In the genomic region with DNA sequence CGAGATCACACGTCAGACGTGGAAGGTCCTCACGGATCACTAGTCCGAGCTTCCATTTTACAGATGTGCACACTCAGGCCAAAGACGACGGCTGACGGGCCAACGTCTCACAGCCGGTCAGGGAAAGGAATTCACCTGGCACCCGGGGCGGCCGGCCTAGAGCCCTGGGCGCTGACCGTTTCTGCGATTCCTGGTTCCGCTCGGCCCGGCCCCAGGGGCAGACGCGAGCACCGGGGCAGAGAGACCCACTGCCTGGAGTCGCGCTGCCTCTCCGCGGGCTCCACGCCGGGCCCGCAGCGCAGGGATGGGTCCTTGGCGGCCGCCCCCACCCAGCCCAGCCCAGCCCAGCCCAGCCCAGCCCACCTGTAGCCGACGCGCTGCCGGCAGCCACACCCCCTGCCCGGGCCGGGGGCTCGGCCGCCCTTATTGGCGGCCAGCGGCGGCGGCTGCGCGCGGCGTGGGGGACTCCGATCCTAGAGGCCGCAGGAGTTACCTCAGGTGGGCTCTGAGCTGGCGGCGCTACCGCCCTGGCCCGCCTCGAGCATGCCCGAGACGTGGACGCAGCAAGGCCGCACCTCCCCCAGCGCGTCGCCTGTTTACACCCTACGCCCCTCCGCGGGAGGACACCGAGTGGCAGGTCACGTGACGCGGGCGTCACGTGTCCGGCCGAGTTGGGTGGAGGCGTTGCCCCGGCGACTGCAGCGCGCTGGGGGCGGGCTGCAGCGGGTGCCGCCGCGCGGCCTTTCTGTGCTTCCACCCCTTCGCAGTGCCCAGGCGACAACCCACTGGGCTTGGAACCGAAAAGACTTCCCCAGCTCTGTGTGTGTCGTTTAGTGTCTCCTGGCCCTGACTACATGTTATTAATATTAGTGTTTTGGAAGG, we compare ENCODE assay signal across 1 cellular context.
A peak's percentile ranks its signal among the peaks of the same experiment; 100 is the strongest.
TF ChIP-seq lines count a peak whose summit lies in the region.

No MANE protein-coding gene starts in this region.

TF ChIP-seq in K562, 482 proteins besides CTCF, POLR2A, EP300 and RAD21 (continued from another document and continues in another):
- TF ChIP-seq, protein P1, sequence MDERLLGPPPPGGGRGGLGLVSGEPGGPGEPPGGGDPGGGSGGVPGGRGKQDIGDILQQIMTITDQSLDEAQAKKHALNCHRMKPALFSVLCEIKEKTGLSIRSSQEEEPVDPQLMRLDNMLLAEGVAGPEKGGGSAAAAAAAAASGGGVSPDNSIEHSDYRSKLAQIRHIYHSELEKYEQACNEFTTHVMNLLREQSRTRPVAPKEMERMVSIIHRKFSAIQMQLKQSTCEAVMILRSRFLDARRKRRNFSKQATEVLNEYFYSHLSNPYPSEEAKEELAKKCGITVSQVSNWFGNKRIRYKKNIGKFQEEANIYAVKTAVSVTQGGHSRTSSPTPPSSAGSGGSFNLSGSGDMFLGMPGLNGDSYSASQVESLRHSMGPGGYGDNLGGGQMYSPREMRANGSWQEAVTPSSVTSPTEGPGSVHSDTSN (CRISPR knock-in tag; IDR thresholded peaks at IDR 0.05; ENCODE audit: low read depth) = no peak
- TF ChIP-seq, protein P1 (tag; conservative IDR thresholded peaks at IDR 0.05; ENCODE audit: low read depth) = no peak
- no peak for TF ChIP-seq NCOA6 (IDR thresholded peaks at IDR 0.05)
- TF ChIP-seq, protein P2, sequence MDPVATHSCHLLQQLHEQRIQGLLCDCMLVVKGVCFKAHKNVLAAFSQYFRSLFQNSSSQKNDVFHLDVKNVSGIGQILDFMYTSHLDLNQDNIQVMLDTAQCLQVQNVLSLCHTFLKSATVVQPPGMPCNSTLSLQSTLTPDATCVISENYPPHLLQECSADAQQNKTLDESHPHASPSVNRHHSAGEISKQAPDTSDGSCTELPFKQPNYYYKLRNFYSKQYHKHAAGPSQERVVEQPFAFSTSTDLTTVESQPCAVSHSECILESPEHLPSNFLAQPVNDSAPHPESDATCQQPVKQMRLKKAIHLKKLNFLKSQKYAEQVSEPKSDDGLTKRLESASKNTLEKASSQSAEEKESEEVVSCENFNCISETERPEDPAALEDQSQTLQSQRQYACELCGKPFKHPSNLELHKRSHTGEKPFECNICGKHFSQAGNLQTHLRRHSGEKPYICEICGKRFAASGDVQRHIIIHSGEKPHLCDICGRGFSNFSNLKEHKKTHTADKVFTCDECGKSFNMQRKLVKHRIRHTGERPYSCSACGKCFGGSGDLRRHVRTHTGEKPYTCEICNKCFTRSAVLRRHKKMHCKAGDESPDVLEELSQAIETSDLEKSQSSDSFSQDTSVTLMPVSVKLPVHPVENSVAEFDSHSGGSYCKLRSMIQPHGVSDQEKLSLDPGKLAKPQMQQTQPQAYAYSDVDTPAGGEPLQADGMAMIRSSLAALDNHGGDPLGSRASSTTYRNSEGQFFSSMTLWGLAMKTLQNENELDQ (CRISPR knock-in tag; IDR thresholded peaks at IDR 0.05; ENCODE audit: borderline replicate concordance) = no peak
- TF ChIP-seq, protein P3, sequence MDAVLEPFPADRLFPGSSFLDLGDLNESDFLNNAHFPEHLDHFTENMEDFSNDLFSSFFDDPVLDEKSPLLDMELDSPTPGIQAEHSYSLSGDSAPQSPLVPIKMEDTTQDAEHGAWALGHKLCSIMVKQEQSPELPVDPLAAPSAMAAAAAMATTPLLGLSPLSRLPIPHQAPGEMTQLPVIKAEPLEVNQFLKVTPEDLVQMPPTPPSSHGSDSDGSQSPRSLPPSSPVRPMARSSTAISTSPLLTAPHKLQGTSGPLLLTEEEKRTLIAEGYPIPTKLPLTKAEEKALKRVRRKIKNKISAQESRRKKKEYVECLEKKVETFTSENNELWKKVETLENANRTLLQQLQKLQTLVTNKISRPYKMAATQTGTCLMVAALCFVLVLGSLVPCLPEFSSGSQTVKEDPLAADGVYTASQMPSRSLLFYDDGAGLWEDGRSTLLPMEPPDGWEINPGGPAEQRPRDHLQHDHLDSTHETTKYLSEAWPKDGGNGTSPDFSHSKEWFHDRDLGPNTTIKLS (IDR thresholded peaks at IDR 0.05; ENCODE audit: borderline replicate concordance, low read depth) = peak; percentile 72
- TF ChIP-seq CBX3 (IDR thresholded peaks at IDR 0.05; ENCODE audit: borderline replicate concordance in 1 of 2, low read length in 2 of 2) = peak in 1 of 2 experiments; percentile 91; a peak in 2 of 3 replicates
- no peak for TF ChIP-seq PTBP1 (IDR thresholded peaks at IDR 0.05; ENCODE audit: low read depth, low read length)
- peak; percentile 78 for TF ChIP-seq GABPB1 (CRISPR knock-in tag; IDR thresholded peaks at IDR 0.05)
- peak; percentile 99 for TF ChIP-seq TOE1 (IDR thresholded peaks at IDR 0.05; ENCODE audit: borderline replicate concordance)
- no peak for TF ChIP-seq TOE1 (CRISPR knock-in tag; IDR thresholded peaks at IDR 0.05; ENCODE audit: borderline replicate concordance, low read depth)
- TF ChIP-seq, protein P4, sequence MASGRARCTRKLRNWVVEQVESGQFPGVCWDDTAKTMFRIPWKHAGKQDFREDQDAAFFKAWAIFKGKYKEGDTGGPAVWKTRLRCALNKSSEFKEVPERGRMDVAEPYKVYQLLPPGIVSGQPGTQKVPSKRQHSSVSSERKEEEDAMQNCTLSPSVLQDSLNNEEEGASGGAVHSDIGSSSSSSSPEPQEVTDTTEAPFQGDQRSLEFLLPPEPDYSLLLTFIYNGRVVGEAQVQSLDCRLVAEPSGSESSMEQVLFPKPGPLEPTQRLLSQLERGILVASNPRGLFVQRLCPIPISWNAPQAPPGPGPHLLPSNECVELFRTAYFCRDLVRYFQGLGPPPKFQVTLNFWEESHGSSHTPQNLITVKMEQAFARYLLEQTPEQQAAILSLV (tag; IDR thresholded peaks at IDR 0.05) = no peak
- no peak for TF ChIP-seq ZSCAN29 (IDR thresholded peaks at IDR 0.05)
- TF ChIP-seq, protein P5, sequence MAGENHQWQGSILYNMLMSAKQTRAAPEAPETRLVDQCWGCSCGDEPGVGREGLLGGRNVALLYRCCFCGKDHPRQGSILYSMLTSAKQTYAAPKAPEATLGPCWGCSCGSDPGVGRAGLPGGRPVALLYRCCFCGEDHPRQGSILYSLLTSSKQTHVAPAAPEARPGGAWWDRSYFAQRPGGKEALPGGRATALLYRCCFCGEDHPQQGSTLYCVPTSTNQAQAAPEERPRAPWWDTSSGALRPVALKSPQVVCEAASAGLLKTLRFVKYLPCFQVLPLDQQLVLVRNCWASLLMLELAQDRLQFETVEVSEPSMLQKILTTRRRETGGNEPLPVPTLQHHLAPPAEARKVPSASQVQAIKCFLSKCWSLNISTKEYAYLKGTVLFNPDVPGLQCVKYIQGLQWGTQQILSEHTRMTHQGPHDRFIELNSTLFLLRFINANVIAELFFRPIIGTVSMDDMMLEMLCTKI (IDR thresholded peaks at IDR 0.05; ENCODE audit: partially characterized antibody) = no peak
- TF ChIP-seq, protein P6, sequence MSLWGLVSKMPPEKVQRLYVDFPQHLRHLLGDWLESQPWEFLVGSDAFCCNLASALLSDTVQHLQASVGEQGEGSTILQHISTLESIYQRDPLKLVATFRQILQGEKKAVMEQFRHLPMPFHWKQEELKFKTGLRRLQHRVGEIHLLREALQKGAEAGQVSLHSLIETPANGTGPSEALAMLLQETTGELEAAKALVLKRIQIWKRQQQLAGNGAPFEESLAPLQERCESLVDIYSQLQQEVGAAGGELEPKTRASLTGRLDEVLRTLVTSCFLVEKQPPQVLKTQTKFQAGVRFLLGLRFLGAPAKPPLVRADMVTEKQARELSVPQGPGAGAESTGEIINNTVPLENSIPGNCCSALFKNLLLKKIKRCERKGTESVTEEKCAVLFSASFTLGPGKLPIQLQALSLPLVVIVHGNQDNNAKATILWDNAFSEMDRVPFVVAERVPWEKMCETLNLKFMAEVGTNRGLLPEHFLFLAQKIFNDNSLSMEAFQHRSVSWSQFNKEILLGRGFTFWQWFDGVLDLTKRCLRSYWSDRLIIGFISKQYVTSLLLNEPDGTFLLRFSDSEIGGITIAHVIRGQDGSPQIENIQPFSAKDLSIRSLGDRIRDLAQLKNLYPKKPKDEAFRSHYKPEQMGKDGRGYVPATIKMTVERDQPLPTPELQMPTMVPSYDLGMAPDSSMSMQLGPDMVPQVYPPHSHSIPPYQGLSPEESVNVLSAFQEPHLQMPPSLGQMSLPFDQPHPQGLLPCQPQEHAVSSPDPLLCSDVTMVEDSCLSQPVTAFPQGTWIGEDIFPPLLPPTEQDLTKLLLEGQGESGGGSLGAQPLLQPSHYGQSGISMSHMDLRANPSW (CRISPR knock-in tag; IDR thresholded peaks at IDR 0.05) = no peak
- peak; percentile 95 for TF ChIP-seq ZBTB7A (IDR thresholded peaks at IDR 0.05; ENCODE audit: borderline replicate concordance, control insufficient read depth, low read depth, low read length)
- TF ChIP-seq KAT2B (IDR thresholded peaks at IDR 0.05; ENCODE audit: low read depth, low read length) = no peak
- no peak for TF ChIP-seq BCL6 (CRISPR knock-in tag; IDR thresholded peaks at IDR 0.05)
- TF ChIP-seq ZNF41 (CRISPR knock-in tag; conservative IDR thresholded peaks at IDR 0.05) = no peak
- no peak for TF ChIP-seq NCOA2 (IDR thresholded peaks at IDR 0.05; ENCODE audit: partially characterized antibody in 2 of 2)
- TF ChIP-seq, protein P7, sequence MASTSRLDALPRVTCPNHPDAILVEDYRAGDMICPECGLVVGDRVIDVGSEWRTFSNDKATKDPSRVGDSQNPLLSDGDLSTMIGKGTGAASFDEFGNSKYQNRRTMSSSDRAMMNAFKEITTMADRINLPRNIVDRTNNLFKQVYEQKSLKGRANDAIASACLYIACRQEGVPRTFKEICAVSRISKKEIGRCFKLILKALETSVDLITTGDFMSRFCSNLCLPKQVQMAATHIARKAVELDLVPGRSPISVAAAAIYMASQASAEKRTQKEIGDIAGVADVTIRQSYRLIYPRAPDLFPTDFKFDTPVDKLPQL (IDR thresholded peaks at IDR 0.05; ENCODE audit: extremely low read depth, insufficient read length) = no peak
- no peak for TF ChIP-seq SRF (CRISPR knock-in tag; IDR thresholded peaks at IDR 0.05)
- TF ChIP-seq, protein P8, sequence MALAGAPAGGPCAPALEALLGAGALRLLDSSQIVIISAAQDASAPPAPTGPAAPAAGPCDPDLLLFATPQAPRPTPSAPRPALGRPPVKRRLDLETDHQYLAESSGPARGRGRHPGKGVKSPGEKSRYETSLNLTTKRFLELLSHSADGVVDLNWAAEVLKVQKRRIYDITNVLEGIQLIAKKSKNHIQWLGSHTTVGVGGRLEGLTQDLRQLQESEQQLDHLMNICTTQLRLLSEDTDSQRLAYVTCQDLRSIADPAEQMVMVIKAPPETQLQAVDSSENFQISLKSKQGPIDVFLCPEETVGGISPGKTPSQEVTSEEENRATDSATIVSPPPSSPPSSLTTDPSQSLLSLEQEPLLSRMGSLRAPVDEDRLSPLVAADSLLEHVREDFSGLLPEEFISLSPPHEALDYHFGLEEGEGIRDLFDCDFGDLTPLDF (CRISPR knock-in tag; IDR thresholded peaks at IDR 0.05) = peak; percentile 66; the same call in 1 of the 2 replicates
- peak; percentile 93; the same call in 1 of the 2 replicates for TF ChIP-seq KLF6 (CRISPR knock-in tag; IDR thresholded peaks at IDR 0.05; ENCODE audit: borderline replicate concordance)
- no peak for TF ChIP-seq ZNF778 (CRISPR knock-in tag; IDR thresholded peaks at IDR 0.05)
- TF ChIP-seq ETS2 (tag; IDR thresholded peaks at IDR 0.05; ENCODE audit: borderline replicate concordance, poor library complexity, severe bottlenecking) = no peak
- TF ChIP-seq, protein P9, sequence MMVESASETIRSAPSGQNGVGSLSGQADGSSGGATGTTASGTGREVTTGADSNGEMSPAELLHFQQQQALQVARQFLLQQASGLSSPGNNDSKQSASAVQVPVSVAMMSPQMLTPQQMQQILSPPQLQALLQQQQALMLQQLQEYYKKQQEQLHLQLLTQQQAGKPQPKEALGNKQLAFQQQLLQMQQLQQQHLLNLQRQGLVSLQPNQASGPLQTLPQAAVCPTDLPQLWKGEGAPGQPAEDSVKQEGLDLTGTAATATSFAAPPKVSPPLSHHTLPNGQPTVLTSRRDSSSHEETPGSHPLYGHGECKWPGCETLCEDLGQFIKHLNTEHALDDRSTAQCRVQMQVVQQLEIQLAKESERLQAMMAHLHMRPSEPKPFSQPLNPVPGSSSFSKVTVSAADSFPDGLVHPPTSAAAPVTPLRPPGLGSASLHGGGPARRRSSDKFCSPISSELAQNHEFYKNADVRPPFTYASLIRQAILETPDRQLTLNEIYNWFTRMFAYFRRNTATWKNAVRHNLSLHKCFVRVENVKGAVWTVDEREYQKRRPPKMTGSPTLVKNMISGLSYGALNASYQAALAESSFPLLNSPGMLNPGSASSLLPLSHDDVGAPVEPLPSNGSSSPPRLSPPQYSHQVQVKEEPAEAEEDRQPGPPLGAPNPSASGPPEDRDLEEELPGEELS (CRISPR knock-in tag; IDR thresholded peaks at IDR 0.05; ENCODE audit: borderline replicate concordance) = peak; percentile 97; the same call in 1 of the 2 replicates
- TF ChIP-seq NR2F6 (CRISPR knock-in tag; IDR thresholded peaks at IDR 0.05) = 0 out of 2 replicates have a peak, but pooled peaks have one; percentile 76
- no peak for TF ChIP-seq POLR3G (IDR thresholded peaks at IDR 0.05; ENCODE audit: extremely low read depth, insufficient read length, insufficient replicate concordance)
- TF ChIP-seq, protein P10, sequence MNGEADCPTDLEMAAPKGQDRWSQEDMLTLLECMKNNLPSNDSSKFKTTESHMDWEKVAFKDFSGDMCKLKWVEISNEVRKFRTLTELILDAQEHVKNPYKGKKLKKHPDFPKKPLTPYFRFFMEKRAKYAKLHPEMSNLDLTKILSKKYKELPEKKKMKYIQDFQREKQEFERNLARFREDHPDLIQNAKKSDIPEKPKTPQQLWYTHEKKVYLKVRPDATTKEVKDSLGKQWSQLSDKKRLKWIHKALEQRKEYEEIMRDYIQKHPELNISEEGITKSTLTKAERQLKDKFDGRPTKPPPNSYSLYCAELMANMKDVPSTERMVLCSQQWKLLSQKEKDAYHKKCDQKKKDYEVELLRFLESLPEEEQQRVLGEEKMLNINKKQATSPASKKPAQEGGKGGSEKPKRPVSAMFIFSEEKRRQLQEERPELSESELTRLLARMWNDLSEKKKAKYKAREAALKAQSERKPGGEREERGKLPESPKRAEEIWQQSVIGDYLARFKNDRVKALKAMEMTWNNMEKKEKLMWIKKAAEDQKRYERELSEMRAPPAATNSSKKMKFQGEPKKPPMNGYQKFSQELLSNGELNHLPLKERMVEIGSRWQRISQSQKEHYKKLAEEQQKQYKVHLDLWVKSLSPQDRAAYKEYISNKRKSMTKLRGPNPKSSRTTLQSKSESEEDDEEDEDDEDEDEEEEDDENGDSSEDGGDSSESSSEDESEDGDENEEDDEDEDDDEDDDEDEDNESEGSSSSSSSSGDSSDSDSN (IDR thresholded peaks at IDR 0.05; ENCODE audit: borderline replicate concordance in 1 of 2, low read depth in 2 of 2, low read length in 2 of 2) = peak; percentile 49 to 76; a peak in 1 of 4 replicates
- peak; percentile 83 for TF ChIP-seq HIVEP1 (CRISPR knock-in tag; IDR thresholded peaks at IDR 0.05)
- peak; percentile 95 for TF ChIP-seq RFX1 (IDR thresholded peaks at IDR 0.05)
- TF ChIP-seq RBBP5 (IDR thresholded peaks at IDR 0.05; ENCODE audit: borderline replicate concordance, insufficient read depth, low read length, poor library complexity, severe bottlenecking) = peak; percentile 96
- TF ChIP-seq KDM1A (IDR thresholded peaks at IDR 0.05) = no peak; a peak in 1 of 4 replicates
